Comparison of ENCODE assay signal across 3 cellular contexts in genomic region chr4:16758816-16759215, GRCh38.
"Had no signal": no experiment of that assay in that cellular context is flagged by ENCODE, and none has a peak within 500 bp of the region (broad histone marks: within the 10 kb centered on the region; RNA-seq: fewer than 3 reads in every experiment).

No MANE protein-coding gene starts in this region.

- H3K4me3 ChIP-seq: GM12878 had no signal

- ATAC-seq: GM12878 had no signal

- DNase-seq: GDM1, GF-D8 had no signal
